23 cellular contexts compared by ENCODE assay signal in the genomic region with DNA sequence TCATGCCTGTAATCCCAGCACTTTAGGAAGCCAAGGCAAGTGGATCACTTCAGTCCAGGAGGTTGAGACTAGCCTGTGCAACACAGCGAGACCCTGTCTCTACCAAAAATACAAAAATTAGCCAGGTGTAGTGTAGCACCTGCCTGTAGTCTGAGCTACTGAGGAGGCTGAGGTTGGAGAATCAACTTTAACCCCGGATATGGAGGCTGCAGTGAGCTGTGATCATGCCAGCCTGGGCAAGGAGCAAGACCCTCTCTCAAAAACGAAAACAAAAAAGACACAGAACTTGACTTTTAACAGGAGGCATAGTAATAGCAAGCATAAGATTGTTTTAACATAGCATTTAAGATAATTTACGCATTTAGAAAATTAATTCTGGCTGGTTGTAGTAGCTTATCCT. TPM values are rescaled to one million over a fixed set of nuclear protein-coding genes. Genes with fewer than 3 reads are reported as not detected.
DNase-seq lines count a peak whose midpoint lies in the region; ATAC-seq, FAIRE-seq and TF ChIP-seq lines count a peak whose summit lies in the region.
"Had no signal": no experiment of that assay in that cellular context is flagged by ENCODE, and none has a peak within 500 bp of the region (broad histone marks: within the 10 kb centered on the region; RNA-seq: fewer than 3 reads in every experiment).

No MANE protein-coding gene starts in this region.

- ATAC-seq in natural killer cell treated with Interleukin-12 subunit alpha and Interleukin-12 subunit beta and Interleukin-15 and Interleukin-18, amount 100 ng/mL, for 72 hours, result no peak
- ATAC-seq in natural killer cell (no peak), K562 (peak; percentile 8)
- ATAC-seq in stimulated activated memory B cell treated with anti-CD40 and anti-IgM and Interleukin-4, amounts not matched to agents 10 μg/mL and 1 μg/mL and 100 μg/mL, for 72 hours, result peak; percentile 28
- ATAC-seq: GM23338, HepG2 had no signal

- H3K79me2 ChIP-seq in K562 (ENCODE audit: control insufficient read depth, insufficient read depth, low read length), result peaks cover 17% of the 10 kb centered on the region

- no peaks in the 10 kb centered on the region for H3K9me1 ChIP-seq in K562 (ENCODE audit: control insufficient read depth, insufficient read depth, low read length)

- no peaks in the 10 kb centered on the region; a peak in 1 of 5 replicates for H3K4me1 ChIP-seq in K562 (replicated peaks in 1 of 2; ENCODE audit: control insufficient read depth in 2 of 2, insufficient read depth in 2 of 2, low read length in 2 of 2)
- H3K4me1 ChIP-seq in transverse colon, result peaks cover 0 to 7% (median 0%) of the 10 kb centered on the region in 4 donors
- H3K4me1 ChIP-seq: HAP-1 had no signal

- in situ Hi-C loops in K562 (cut with MboI) (loop anchor here (10.0 kb wide), 1 partner anchor 211 kb away; no protein-coding TSS in a partner anchor), transverse colon (cut with MboI; ENCODE audit: low pct_ligation_motif_present in 1 of 4, low pct_unique_long_range_greater_than_20kb in 1 of 4, low sequenced_read_pairs in 3 of 4) (no loop called here)

- no peak overlapping the region; a peak in 1 of 4 replicates for H3K9ac ChIP-seq in K562 (ENCODE audit: insufficient read depth in 1 of 2, low read depth in 2 of 2, low read length in 2 of 2)

- H3K4me2 ChIP-seq in K562 (ENCODE audit: insufficient read depth, low read length), result no peak overlapping the region
- H3K4me2 ChIP-seq: GM23338 had no signal

- H3K36me3 Mint-ChIP-seq in natural killer cell treated with Interleukin-12 subunit alpha and Interleukin-12 subunit beta and Interleukin-15 and Interleukin-18, amount 100 ng/mL, for 72 hours, result peaks cover 47% of the 10 kb centered on the region
- H3K36me3 Mint-ChIP-seq in natural killer cell, result no peaks in the 10 kb centered on the region
- peaks cover 7% of the 10 kb centered on the region for H3K36me3 Mint-ChIP-seq in stimulated activated memory B cell treated with anti-CD40 and anti-IgM and Interleukin-4, amounts not matched to agents 10 μg/mL and 1 μg/mL and 100 μg/mL, for 72 hours

- no peak for TF ChIP-seq EP300 in K562 (IDR thresholded peaks at IDR 0.05; ENCODE audit: low read length)
- TF ChIP-seq EP300 in transverse colon (IDR thresholded peaks at IDR 0.05; ENCODE audit: low read depth), result no peak

- TF ChIP-seq CTCF in natural killer cell (IDR thresholded peaks at IDR 0.05) (no peak), NB4 (IDR thresholded peaks at IDR 0.05; ENCODE audit: low read depth, low read length) (no peak), K562 (IDR thresholded peaks at IDR 0.05 in 2 of 3, conservative IDR thresholded peaks at IDR 0.05 in 1 of 3; ENCODE audit: insufficient read depth in 2 of 3, low read depth in 1 of 3, low read length in 3 of 3) (no peak), transverse colon (IDR thresholded peaks at IDR 0.05) (no peak)

- no TSS peak for BruUV-seq in K562 (replicated peaks; lab: Mats Ljungman, UMichigan)

- TF ChIP-seq POLR2A in NB4 (IDR thresholded peaks at IDR 0.05; ENCODE audit: extremely low read depth, insufficient read length) (peak; percentile 18), K562 (conservative IDR thresholded peaks at IDR 0.05) (peak; percentile 35), transverse colon (IDR thresholded peaks at IDR 0.05) (no peak)

- H3K4me1 Mint-ChIP-seq in natural killer cell treated with Interleukin-12 subunit alpha and Interleukin-12 subunit beta and Interleukin-15 and Interleukin-18, amount 100 ng/mL, for 72 hours (ENCODE audit: low read depth in 2 of 2), result peaks cover 33 to 46% of the 10 kb centered on the region in 2 donors
- peaks cover 30 to 31% of the 10 kb centered on the region in 2 donors for H3K4me1 Mint-ChIP-seq in natural killer cell
- no peaks in the 10 kb centered on the region for H3K4me1 Mint-ChIP-seq in stimulated activated memory B cell treated with anti-CD40 and anti-IgM and Interleukin-4, amounts not matched to agents 10 μg/mL and 1 μg/mL and 100 μg/mL, for 72 hours

- H3K27ac ChIP-seq in K562 (ENCODE audit: extremely low read depth, low read depth, low read length) (no peak overlapping the region), transverse colon (no peak overlapping the region)

- H3K4me3 ChIP-seq in NB4 (ENCODE audit: low read depth, low read length) (no peak overlapping the region), K562 (no peak overlapping the region), transverse colon (no peak overlapping the region)
- H3K4me3 ChIP-seq: GM23338, HAP-1 had no signal

- H3K4me3 Mint-ChIP-seq in natural killer cell treated with Interleukin-12 subunit alpha and Interleukin-12 subunit beta and Interleukin-15 and Interleukin-18, amount 100 ng/mL, for 72 hours, result no peak overlapping the region
- no peak overlapping the region for H3K4me3 Mint-ChIP-seq in natural killer cell
- H3K4me3 Mint-ChIP-seq in stimulated activated memory B cell treated with anti-CD40 and anti-IgM and Interleukin-4, amounts not matched to agents 10 μg/mL and 1 μg/mL and 100 μg/mL, for 72 hours, result no peak overlapping the region
- H3K4me3 Mint-ChIP-seq: GM23338 had no signal

- H3K27me3 Mint-ChIP-seq in natural killer cell treated with Interleukin-12 subunit alpha and Interleukin-12 subunit beta and Interleukin-15 and Interleukin-18, amount 100 ng/mL, for 72 hours, result no peaks in the 10 kb centered on the region
- H3K27me3 Mint-ChIP-seq in natural killer cell (ENCODE audit: low read depth in 2 of 2), result no peaks in the 10 kb centered on the region
- no peaks in the 10 kb centered on the region for H3K27me3 Mint-ChIP-seq in stimulated activated memory B cell treated with anti-CD40 and anti-IgM and Interleukin-4, amounts not matched to agents 10 μg/mL and 1 μg/mL and 100 μg/mL, for 72 hours
- H3K27me3 Mint-ChIP-seq: CD4-positive, alpha-beta T cell had no signal

- H3K36me3 ChIP-seq in K562 (ENCODE audit: control insufficient read depth, insufficient read depth, low read length), result peaks cover 95% of the 10 kb centered on the region
- peaks cover 0 to 3% (median 0%) of the 10 kb centered on the region in 4 donors for H3K36me3 ChIP-seq in transverse colon
- H3K36me3 ChIP-seq: HAP-1 had no signal

- no peak for FAIRE-seq in K562 (lab: Jason Lieb, UNC)
- FAIRE-seq: HepG2 had no signal

- TF ChIP-seq RAD21 in K562 (CRISPR knock-in tag; conservative IDR thresholded peaks at IDR 0.05 in 1 of 2, IDR thresholded peaks at IDR 0.05 in 1 of 2), result no peak

- POLR2A ChIA-PET in K562 (lab: Yijun Ruan, JAX), result interaction anchor here (0.6 to 1.9 kb wide), 7 partner anchors 10 to 1431 kb away, joined by 3 to 10 read pairs (median 4); no protein-coding TSS in a partner anchor

- no peaks in the 10 kb centered on the region for H3K9me3 Mint-ChIP-seq in natural killer cell treated with Interleukin-12 subunit alpha and Interleukin-12 subunit beta and Interleukin-15 and Interleukin-18, amount 100 ng/mL, for 72 hours
- H3K9me3 Mint-ChIP-seq in natural killer cell, result no peaks in the 10 kb centered on the region
- no peaks in the 10 kb centered on the region for H3K9me3 Mint-ChIP-seq in stimulated activated memory B cell treated with anti-CD40 and anti-IgM and Interleukin-4, amounts not matched to agents 10 μg/mL and 1 μg/mL and 100 μg/mL, for 72 hours
- H3K9me3 Mint-ChIP-seq: CD4-positive, alpha-beta T cell had no signal

- 89% methylated on average over 4 of the region's 4 CpGs for WGBS in K562 (ENCODE audit: insufficient coverage, low coverage, missing lambda C conversion rate)
- WGBS in transverse colon (ENCODE audit: low coverage in 1 of 2), 2 donors, result 80 to 95% methylated on average over 4 of the region's 4 CpGs

- no peak overlapping the region for H2AFZ ChIP-seq in K562 (ENCODE audit: low read depth, low read length)
- H2AFZ ChIP-seq: GM23338 had no signal

- H4K20me1 ChIP-seq in K562 (replicated peaks; ENCODE audit: control insufficient read depth, insufficient read depth, low read length), result no peaks in the 10 kb centered on the region

- no peak for DNase-seq in natural killer cell treated with Interleukin-12 subunit alpha and Interleukin-12 subunit beta and Interleukin-15 and Interleukin-18, amount 100 ng/mL, for 72 hours (ENCODE audit: low spot score)
- DNase-seq in natural killer cell (no peak), NB4 (ENCODE audit: low read depth) (no peak), K562 (ENCODE audit: extremely low read depth in 1 of 4, low spot score in 3 of 4) (no peak), kidney tubule cell (ENCODE audit: low spot score) (no peak), transverse colon (no peak)
- DNase-seq in activated CD8-positive, alpha-beta memory T cell treated with anti-CD3 and anti-CD28 coated beads for 24 hours, result no peak
- DNase-seq: CD4-positive, alpha-beta T cell; COR-L47; DMS79; KG1; MV-4-11; NCI-H1694; NCI-H2081; NCI-H2171; NCI-H345; NCI-H524 treated with DMSO at 0.1 percent for 48 hours; NCI-H82; SHP77 had no signal

- intact Hi-C loops in natural killer cell (cut with micrococcal nuclease) (no loop called here), K562 (cut with micrococcal nuclease) (loop anchor here (5.0 kb wide), 1 partner anchor 109 kb away; no protein-coding TSS in a partner anchor), transverse colon (cut with DNase I; ENCODE audit: low total_unique reads) (no loop called here)

- H3K27me3 ChIP-seq in K562 (ENCODE audit: control insufficient read depth in 2 of 2, insufficient read depth in 2 of 2, low read length in 2 of 2) (no peaks in the 10 kb centered on the region), transverse colon (no peaks in the 10 kb centered on the region)

- H3K27ac Mint-ChIP-seq in natural killer cell treated with Interleukin-12 subunit alpha and Interleukin-12 subunit beta and Interleukin-15 and Interleukin-18, amount 100 ng/mL, for 72 hours, result peak overlapping the region; percentile 66 to 73
- H3K27ac Mint-ChIP-seq in natural killer cell, result peak overlapping the region in 1 of 2 donors; percentile 4
- H3K27ac Mint-ChIP-seq in stimulated activated memory B cell treated with anti-CD40 and anti-IgM and Interleukin-4, amounts not matched to agents 10 μg/mL and 1 μg/mL and 100 μg/mL, for 72 hours, result no peak overlapping the region
- H3K27ac Mint-ChIP-seq: GM23338 had no signal

- CTCF ChIA-PET in K562 (lab: Yijun Ruan, JAX; ENCODE audit: low intra/inter-chr PET ratio), result no interaction called here

- H3K9me3 ChIP-seq in K562 (replicated peaks; ENCODE audit: control insufficient read depth, insufficient read depth, low read depth, low read length), result no peaks in the 10 kb centered on the region
- no peaks in the 10 kb centered on the region for H3K9me3 ChIP-seq in transverse colon
- H3K9me3 ChIP-seq: HAP-1 had no signal

RNA-seq across cellular contexts. Expression of a gene that starts 32.5 kb away (rescaled TPM):
- 100 to 1,000 TPM in 1 of 2 donors, 10 to 100 TPM in 1; 66.1 to 145 TPM for total RNA-seq in natural killer cell treated with Interleukin-12 subunit alpha and Interleukin-12 subunit beta and Interleukin-15 and Interleukin-18, amount 100 ng/mL, for 72 hours
- total RNA-seq in natural killer cell (1 to 10 TPM in 2 of 3 donors, under 1 TPM in 1; 0.40 to 3.5 (median 1.3) TPM), K562 (2014; rRNA removed) (116 and 117 TPM in 2 replicates), K562 (2014; rRNA removed; fragmentation: Illumina TruSeq; extraction: Trizol) (149 and 170 TPM in 2 replicates), K562 (2015; rRNA removed; fragmentation: Illumina TruSeq; extraction: Trizol) (215 and 218 TPM in 2 replicates), K562 (2021) (140 and 142 TPM in 2 replicates), transverse colon (10 to 100 TPM; 20.9 to 64.1 (median 46.6) TPM)
- total RNA-seq in K562 (2011; cell fraction: chromatin; rRNA removed; ENCODE audit: low replicate concordance), result 136 and 323 TPM in 2 replicates
- 63.7 and 97.6 TPM in 2 replicates for total RNA-seq in K562 (2011; cell fraction: nucleolus; rRNA removed)
- 152 and 301 TPM in 2 replicates for total RNA-seq in K562 (2011; cell fraction: nucleoplasm; rRNA removed)
- polyA plus RNA-seq in K562 (2011; rRNA removed) (82.6 and 94.1 TPM in 2 replicates), K562 (2014; fragmentation: Illumina TruSeq; extraction: Trizol) (133 and 185 TPM in 2 replicates), K562 (2014; fragmentation: Nextera tagmentation; extraction: Ambion mirVana) (10 to 100 TPM; 35.8 to 44.1 TPM), K562 (2014; rRNA removed) (153 and 155 TPM in 2 replicates)
- 49.6 and 73.2 TPM in 2 replicates for polyA plus RNA-seq in K562 (2011; cell fraction: cytosol; rRNA removed)
- 131 and 141 TPM in 2 replicates for polyA plus RNA-seq in K562 (2011; cell fraction: nucleus; rRNA removed)
- 106 and 145 TPM in 2 replicates for polyA plus RNA-seq in K562 (2012)
- 153 and 187 TPM in 2 replicates for polyA minus RNA-seq in K562 (2011; rRNA and poly(A)+ RNA removed)
- polyA minus RNA-seq in K562 (2011; cell fraction: cytosol; rRNA and poly(A)+ RNA removed), result 73.2 and 75.5 TPM in 2 replicates
- polyA minus RNA-seq in K562 (2011; cell fraction: nucleus; rRNA and poly(A)+ RNA removed), result 136 and 220 TPM in 2 replicates

Comparison
In these comparisons a context has a peak if more than half of its experiments do, and no peak if none do; other contexts are left out.
1. RNA of a gene that starts 32.5 kb away (total RNA-seq): 63.7 to 323 TPM in K562, 66.1 to 145 TPM in natural killer cell treated with Interleukin-12 subunit alpha and Interleukin-12 subunit beta and Interleukin-15 and Interleukin-18, amount 100 ng/mL, for 72 hours and 20.9 to 64.1 TPM in transverse colon; 0.40 to 3.5 TPM in natural killer cell; every median in the first group is over 4 times any median in the second.
2. ATAC-seq: peak in K562 (single experiment) and stimulated activated memory B cell treated with anti-CD40 and anti-IgM and Interleukin-4, amounts not matched to agents 10 μg/mL and 1 μg/mL and 100 μg/mL, for 72 hours (single experiment); none in natural killer cell treated with Interleukin-12 subunit alpha and Interleukin-12 subunit beta and Interleukin-15 and Interleukin-18, amount 100 ng/mL, for 72 hours (0 of 2) and natural killer cell (0 of 3).